Comparison of ENCODE assay signal across 11 cellular contexts in the genomic region with DNA sequence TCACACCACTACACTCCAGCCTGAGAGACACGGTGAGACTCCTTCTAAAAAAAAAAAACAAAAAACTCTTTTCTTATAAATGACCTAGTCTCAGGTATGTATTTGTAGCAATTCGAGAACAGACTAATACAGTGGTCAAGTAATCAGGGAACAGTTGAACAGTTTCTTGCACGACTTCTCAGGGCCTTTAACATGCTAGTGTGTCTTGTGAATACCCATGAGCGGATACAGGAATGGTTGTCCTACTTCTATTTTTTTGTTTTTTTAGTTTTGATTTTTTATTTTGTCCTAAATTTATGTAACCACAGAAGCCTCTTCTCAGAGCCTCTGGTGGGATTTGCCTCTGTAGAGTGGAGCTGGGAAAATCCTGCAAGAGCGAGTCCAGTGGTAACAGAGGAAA.
"Had no signal": no experiment of that assay in that cellular context is flagged by ENCODE, and none has a peak within 500 bp of the region (broad histone marks: within the 10 kb centered on the region; RNA-seq: fewer than 3 reads in every experiment).

No MANE protein-coding gene starts in this region.

- H3K36me3 Mint-ChIP-seq: activated CD4-positive, alpha-beta memory T cell treated with anti-CD3 and anti-CD28 coated beads for 36 hours; activated naive CD4-positive, alpha-beta T cell treated with anti-CD3 and anti-CD28 coated beads, Interleukin-2, amount 50 U/mL, for 72 hours; mesothelial cell of epicardium; stimulated activated effector memory CD8-positive, alpha-beta T cell treated with anti-CD3 and anti-CD28 coated beads, Interleukin-12 subunit alpha, Interleukin-12 subunit beta, amount 100 ng/mL, for 72 hours had no signal

- H3K9me3 Mint-ChIP-seq: activated CD4-positive, alpha-beta memory T cell treated with anti-CD3 and anti-CD28 coated beads for 36 hours; activated naive CD4-positive, alpha-beta T cell treated with anti-CD3 and anti-CD28 coated beads, Interleukin-2, amount 50 U/mL, for 72 hours; nephron progenitor cell; stimulated activated effector memory CD8-positive, alpha-beta T cell treated with anti-CD3 and anti-CD28 coated beads, Interleukin-12 subunit alpha, Interleukin-12 subunit beta, amount 100 ng/mL, for 72 hours; type B pancreatic cell had no signal

- DNase-seq: activated effector memory CD4-positive, alpha-beta T cell treated with anti-CD3 and anti-CD28 coated beads, Interleukin-2, amount 50 U/mL, for 16 hours; nephron progenitor cell; stimulated activated CD4-positive, alpha-beta T cell treated with anti-CD3 and anti-CD28 coated beads, Interleukin-12 subunit alpha, Interleukin-12 subunit beta, amount 100 ng/mL, for 4 hours; stimulated activated CD4-positive, alpha-beta T cell treated with anti-CD3 and anti-CD28 coated beads, Interleukin-2, amount 100 ng/mL, for 24 hours had no signal

- H3K27ac Mint-ChIP-seq: activated CD4-positive, alpha-beta memory T cell treated with anti-CD3 and anti-CD28 coated beads for 36 hours; activated naive CD4-positive, alpha-beta T cell treated with anti-CD3 and anti-CD28 coated beads, Interleukin-2, amount 50 U/mL, for 72 hours; nephron progenitor cell; stimulated activated effector memory CD8-positive, alpha-beta T cell treated with anti-CD3 and anti-CD28 coated beads, Interleukin-12 subunit alpha, Interleukin-12 subunit beta, amount 100 ng/mL, for 72 hours had no signal

- H3K9me3 ChIP-seq: lower lobe of right lung had no signal

- H3K27ac ChIP-seq: lower lobe of right lung, SK-N-MC had no signal

- H3K4me3 Mint-ChIP-seq: activated CD4-positive, alpha-beta memory T cell treated with anti-CD3 and anti-CD28 coated beads for 36 hours; mesothelial cell of epicardium; nephron progenitor cell; stimulated activated effector memory CD8-positive, alpha-beta T cell treated with anti-CD3 and anti-CD28 coated beads, Interleukin-12 subunit alpha, Interleukin-12 subunit beta, amount 100 ng/mL, for 72 hours had no signal

- H3K36me3 ChIP-seq: lower lobe of right lung had no signal

- H3K4me3 ChIP-seq: lower lobe of right lung, SK-N-MC had no signal

- H3K27me3 Mint-ChIP-seq: activated CD4-positive, alpha-beta memory T cell treated with anti-CD3 and anti-CD28 coated beads for 36 hours; type B pancreatic cell had no signal

- ATAC-seq: activated naive CD4-positive, alpha-beta T cell treated with anti-CD3 and anti-CD28 coated beads, Interleukin-2, amount 50 U/mL, for 72 hours had no signal
